In the genomic region with DNA sequence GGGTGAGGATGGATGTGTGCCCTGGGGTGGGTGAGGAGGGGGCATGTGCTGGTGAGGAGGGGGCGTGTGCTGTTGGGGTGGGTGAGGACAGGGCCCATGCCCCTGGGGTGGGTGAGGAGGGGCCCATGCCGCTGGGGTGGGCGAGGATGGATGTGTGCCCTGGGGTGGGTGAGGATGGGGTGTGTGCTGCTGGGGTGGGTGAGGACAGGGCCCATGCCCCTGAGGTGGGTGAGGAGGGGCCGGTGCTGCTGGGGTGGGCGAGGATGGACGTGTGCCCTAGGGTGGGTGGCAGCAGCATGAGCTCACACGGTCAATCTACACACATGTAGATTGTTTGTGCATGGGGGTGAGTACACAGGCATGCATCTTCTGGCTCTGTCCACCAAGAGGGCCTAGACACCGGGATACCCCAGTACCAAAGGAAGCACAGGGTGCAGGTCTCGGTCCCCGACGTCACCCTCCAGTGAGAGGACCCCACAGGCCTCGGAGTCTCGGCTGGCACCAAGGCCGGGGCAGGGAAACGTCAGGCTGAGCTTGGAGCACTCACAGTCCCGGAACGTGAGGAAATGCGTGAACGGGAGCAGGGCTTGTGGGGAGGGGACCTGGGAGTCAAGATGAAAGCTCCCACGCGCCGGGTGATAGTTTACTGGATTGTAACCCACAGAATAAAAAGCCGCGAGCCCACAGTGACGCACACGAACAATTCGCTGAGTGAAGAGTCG, we compare ENCODE assay signal across 25 cellular contexts. TPM values are rescaled to one million over a fixed set of nuclear protein-coding genes. Genes with fewer than 3 reads are reported as not detected.
"Had no signal": no experiment of that assay in that cellular context is flagged by ENCODE, and none has a peak within 500 bp of the region (broad histone marks: within the 10 kb centered on the region; RNA-seq: fewer than 3 reads in every experiment).

No MANE protein-coding gene starts in this region.

- H3K27ac Mint-ChIP-seq: activated CD4-positive, alpha-beta T cell treated with anti-CD3 and anti-CD28 coated beads for 36 hours; activated T-helper 1 cell treated with anti-CD3 and anti-CD28 coated beads, Interleukin-12 subunit alpha, Interleukin-12 subunit beta, Interleukin-2, Interleukin-4 antibody, amounts not matched to agents 30 ng/mL and 10 ng/mL and 1 ng/mL, durations not matched to agents 14 hours and 24 hours and 36 hours; nephron progenitor cell; stimulated activated naive CD8-positive, alpha-beta T cell treated with anti-CD3 and anti-CD28 coated beads, Interleukin-15, Interleukin-2, amounts not matched to agents 100 ng/mL and 50 ng/mL, for 24 hours; type B pancreatic cell had no signal

- H3K9me3 ChIP-seq: esophagus squamous epithelium, left ventricle myocardium inferior, pancreas, psoas muscle, right atrium auricular region had no signal

- H3K4me1 ChIP-seq: pancreas, psoas muscle had no signal

- H3K4me3 Mint-ChIP-seq: activated CD4-positive, alpha-beta T cell treated with anti-CD3 and anti-CD28 coated beads for 36 hours; activated CD8-positive, alpha-beta memory T cell treated with anti-CD3 and anti-CD28 coated beads, Interleukin-2, amount 10 ng/mL, durations not matched to agents 7 days and 5 days; activated CD8-positive, alpha-beta T cell treated with anti-CD3 and anti-CD28 coated beads, Interleukin-2, amount 10 ng/mL, durations not matched to agents 7 days and 5 days; activated T-helper 1 cell treated with anti-CD3 and anti-CD28 coated beads, Interleukin-12 subunit alpha, Interleukin-12 subunit beta, Interleukin-2, Interleukin-4 antibody, amounts not matched to agents 30 ng/mL and 10 ng/mL and 1 ng/mL, durations not matched to agents 14 hours and 24 hours and 36 hours; central memory CD8-positive, alpha-beta T cell; nephron progenitor cell; stimulated activated naive CD8-positive, alpha-beta T cell treated with anti-CD3 and anti-CD28 coated beads, Interleukin-15, Interleukin-2, amounts not matched to agents 100 ng/mL and 50 ng/mL, for 24 hours; type B pancreatic cell had no signal

- H3K27me3 ChIP-seq: pancreas, right atrium auricular region had no signal

- ATAC-seq: activated CD4-positive, alpha-beta T cell treated with anti-CD3 and anti-CD28 coated beads for 36 hours; activated CD8-positive, alpha-beta memory T cell treated with anti-CD3 and anti-CD28 coated beads, Interleukin-2, amount 10 ng/mL, durations not matched to agents 7 days and 5 days; pancreas had no signal

- H3K4me3 ChIP-seq: esophagus squamous epithelium, left ventricle myocardium inferior, pancreas, psoas muscle, right atrium auricular region had no signal

- H3K36me3 Mint-ChIP-seq: activated CD8-positive, alpha-beta memory T cell treated with anti-CD3 and anti-CD28 coated beads, Interleukin-2, amount 10 ng/mL, durations not matched to agents 7 days and 5 days; type B pancreatic cell had no signal

- H3K27me3 Mint-ChIP-seq: activated CD4-positive, alpha-beta T cell treated with anti-CD3 and anti-CD28 coated beads for 36 hours; activated CD8-positive, alpha-beta memory T cell treated with anti-CD3 and anti-CD28 coated beads, Interleukin-2, amount 10 ng/mL, durations not matched to agents 7 days and 5 days; central memory CD8-positive, alpha-beta T cell; stimulated activated naive CD8-positive, alpha-beta T cell treated with anti-CD3 and anti-CD28 coated beads, Interleukin-15, Interleukin-2, amounts not matched to agents 100 ng/mL and 50 ng/mL, for 24 hours had no signal

- H3K36me3 ChIP-seq: esophagus squamous epithelium, left ventricle myocardium inferior, pancreas, right atrium auricular region had no signal

- DNase-seq: activated CD4-positive, alpha-beta T cell treated with anti-CD3 and anti-CD28 coated beads for 36 hours; activated CD4-positive, CD25-positive, alpha-beta regulatory T cell; activated CD8-positive, alpha-beta T cell treated with anti-CD3 and anti-CD28 coated beads, Interleukin-2, amount 10 ng/mL, durations not matched to agents 7 days and 5 days; activated gamma-delta T cell treated with Interleukin-2 at 50 U/mL for 16 hours; activated naive CD4-positive, alpha-beta T cell treated with anti-CD3 and anti-CD28 coated beads, Interleukin-2, amount 50 U/mL, for 16 hours; amygdala; dermis blood vessel endothelial cell; effector CD8-positive, alpha-beta T cell; esophagus squamous epithelium; foreskin melanocyte; left ventricle myocardium inferior; nephron progenitor cell; stimulated activated CD4-positive, alpha-beta T cell treated with anti-CD3 and anti-CD28 coated beads, Interleukin-2, amount 100 ng/mL, for 48 hours; substantia nigra had no signal

- H3K9me3 Mint-ChIP-seq: activated T-helper 1 cell treated with anti-CD3 and anti-CD28 coated beads, Interleukin-12 subunit alpha, Interleukin-12 subunit beta, Interleukin-2, Interleukin-4 antibody, amounts not matched to agents 30 ng/mL and 10 ng/mL and 1 ng/mL, durations not matched to agents 14 hours and 24 hours and 36 hours; central memory CD8-positive, alpha-beta T cell; nephron progenitor cell; stimulated activated naive CD8-positive, alpha-beta T cell treated with anti-CD3 and anti-CD28 coated beads, Interleukin-15, Interleukin-2, amounts not matched to agents 100 ng/mL and 50 ng/mL, for 24 hours; type B pancreatic cell had no signal

- H3K27ac ChIP-seq: epithelial cell of prostate, esophagus squamous epithelium, left ventricle myocardium inferior, pancreas, psoas muscle, right atrium auricular region had no signal

- H3K4me1 Mint-ChIP-seq: activated CD4-positive, alpha-beta T cell treated with anti-CD3 and anti-CD28 coated beads for 36 hours; central memory CD8-positive, alpha-beta T cell had no signal

RNA-seq across cellular contexts. Expression of a gene that starts 42.9 kb away (rescaled TPM):
- total RNA-seq: bronchial epithelial cell; T-helper 2 cell treated with Interferon-gamma antibody and Interleukin-4, amounts not matched to agents 100 ng/mL and 5 ng/mL, for 36 hours had no signal
